1 cellular context compared by ENCODE assay signal in the genomic region with DNA sequence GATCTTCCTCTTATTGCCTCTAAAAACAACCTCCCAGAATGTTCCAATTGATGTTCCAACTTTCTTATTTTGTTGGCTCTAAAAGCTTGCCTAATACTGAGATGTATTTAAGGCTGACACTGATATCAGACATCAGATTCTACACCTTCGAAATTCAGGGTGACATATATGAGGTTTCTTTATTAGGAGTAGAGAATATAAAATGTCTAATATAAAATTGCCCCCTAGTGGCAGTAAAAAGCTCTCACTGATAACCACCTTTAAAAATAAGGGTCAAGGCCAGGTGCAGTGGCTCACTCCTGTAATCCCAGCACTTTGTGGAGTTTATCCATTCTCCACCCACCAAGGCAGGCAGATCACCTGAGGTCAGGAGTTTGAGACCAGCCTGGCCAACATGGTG.
TF ChIP-seq lines count a peak whose summit lies in the region.

No MANE protein-coding gene starts in this region.

TF ChIP-seq in H1, 55 proteins besides CTCF, POLR2A, EP300 and RAD21 (continued from another document):
- TF ChIP-seq, protein P1, sequence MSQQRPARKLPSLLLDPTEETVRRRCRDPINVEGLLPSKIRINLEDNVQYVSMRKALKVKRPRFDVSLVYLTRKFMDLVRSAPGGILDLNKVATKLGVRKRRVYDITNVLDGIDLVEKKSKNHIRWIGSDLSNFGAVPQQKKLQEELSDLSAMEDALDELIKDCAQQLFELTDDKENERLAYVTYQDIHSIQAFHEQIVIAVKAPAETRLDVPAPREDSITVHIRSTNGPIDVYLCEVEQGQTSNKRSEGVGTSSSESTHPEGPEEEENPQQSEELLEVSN (IDR thresholded peaks at IDR 0.05): no peak
- TF ChIP-seq TAF7 (optimal IDR thresholded peaks at IDR 0.05; ENCODE audit: borderline replicate concordance, low read depth, low read length) (no peak), CREB1 (IDR thresholded peaks at IDR 0.05) (no peak), EZH2 (IDR thresholded peaks at IDR 0.05; ENCODE audit: low read depth, low read length, severe bottlenecking) (no peak), RFX5 (IDR thresholded peaks at IDR 0.05; ENCODE audit: borderline replicate concordance, low read depth, low read length) (no peak), KDM4A (IDR thresholded peaks at IDR 0.05; ENCODE audit: low read depth, low read length, severe bottlenecking) (no peak)
- TF ChIP-seq, protein P2, sequence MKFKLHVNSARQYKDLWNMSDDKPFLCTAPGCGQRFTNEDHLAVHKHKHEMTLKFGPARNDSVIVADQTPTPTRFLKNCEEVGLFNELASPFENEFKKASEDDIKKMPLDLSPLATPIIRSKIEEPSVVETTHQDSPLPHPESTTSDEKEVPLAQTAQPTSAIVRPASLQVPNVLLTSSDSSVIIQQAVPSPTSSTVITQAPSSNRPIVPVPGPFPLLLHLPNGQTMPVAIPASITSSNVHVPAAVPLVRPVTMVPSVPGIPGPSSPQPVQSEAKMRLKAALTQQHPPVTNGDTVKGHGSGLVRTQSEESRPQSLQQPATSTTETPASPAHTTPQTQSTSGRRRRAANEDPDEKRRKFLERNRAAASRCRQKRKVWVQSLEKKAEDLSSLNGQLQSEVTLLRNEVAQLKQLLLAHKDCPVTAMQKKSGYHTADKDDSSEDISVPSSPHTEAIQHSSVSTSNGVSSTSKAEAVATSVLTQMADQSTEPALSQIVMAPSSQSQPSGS (IDR thresholded peaks at IDR 0.05; ENCODE audit: low read length): no peak
- TF ChIP-seq, protein P3, sequence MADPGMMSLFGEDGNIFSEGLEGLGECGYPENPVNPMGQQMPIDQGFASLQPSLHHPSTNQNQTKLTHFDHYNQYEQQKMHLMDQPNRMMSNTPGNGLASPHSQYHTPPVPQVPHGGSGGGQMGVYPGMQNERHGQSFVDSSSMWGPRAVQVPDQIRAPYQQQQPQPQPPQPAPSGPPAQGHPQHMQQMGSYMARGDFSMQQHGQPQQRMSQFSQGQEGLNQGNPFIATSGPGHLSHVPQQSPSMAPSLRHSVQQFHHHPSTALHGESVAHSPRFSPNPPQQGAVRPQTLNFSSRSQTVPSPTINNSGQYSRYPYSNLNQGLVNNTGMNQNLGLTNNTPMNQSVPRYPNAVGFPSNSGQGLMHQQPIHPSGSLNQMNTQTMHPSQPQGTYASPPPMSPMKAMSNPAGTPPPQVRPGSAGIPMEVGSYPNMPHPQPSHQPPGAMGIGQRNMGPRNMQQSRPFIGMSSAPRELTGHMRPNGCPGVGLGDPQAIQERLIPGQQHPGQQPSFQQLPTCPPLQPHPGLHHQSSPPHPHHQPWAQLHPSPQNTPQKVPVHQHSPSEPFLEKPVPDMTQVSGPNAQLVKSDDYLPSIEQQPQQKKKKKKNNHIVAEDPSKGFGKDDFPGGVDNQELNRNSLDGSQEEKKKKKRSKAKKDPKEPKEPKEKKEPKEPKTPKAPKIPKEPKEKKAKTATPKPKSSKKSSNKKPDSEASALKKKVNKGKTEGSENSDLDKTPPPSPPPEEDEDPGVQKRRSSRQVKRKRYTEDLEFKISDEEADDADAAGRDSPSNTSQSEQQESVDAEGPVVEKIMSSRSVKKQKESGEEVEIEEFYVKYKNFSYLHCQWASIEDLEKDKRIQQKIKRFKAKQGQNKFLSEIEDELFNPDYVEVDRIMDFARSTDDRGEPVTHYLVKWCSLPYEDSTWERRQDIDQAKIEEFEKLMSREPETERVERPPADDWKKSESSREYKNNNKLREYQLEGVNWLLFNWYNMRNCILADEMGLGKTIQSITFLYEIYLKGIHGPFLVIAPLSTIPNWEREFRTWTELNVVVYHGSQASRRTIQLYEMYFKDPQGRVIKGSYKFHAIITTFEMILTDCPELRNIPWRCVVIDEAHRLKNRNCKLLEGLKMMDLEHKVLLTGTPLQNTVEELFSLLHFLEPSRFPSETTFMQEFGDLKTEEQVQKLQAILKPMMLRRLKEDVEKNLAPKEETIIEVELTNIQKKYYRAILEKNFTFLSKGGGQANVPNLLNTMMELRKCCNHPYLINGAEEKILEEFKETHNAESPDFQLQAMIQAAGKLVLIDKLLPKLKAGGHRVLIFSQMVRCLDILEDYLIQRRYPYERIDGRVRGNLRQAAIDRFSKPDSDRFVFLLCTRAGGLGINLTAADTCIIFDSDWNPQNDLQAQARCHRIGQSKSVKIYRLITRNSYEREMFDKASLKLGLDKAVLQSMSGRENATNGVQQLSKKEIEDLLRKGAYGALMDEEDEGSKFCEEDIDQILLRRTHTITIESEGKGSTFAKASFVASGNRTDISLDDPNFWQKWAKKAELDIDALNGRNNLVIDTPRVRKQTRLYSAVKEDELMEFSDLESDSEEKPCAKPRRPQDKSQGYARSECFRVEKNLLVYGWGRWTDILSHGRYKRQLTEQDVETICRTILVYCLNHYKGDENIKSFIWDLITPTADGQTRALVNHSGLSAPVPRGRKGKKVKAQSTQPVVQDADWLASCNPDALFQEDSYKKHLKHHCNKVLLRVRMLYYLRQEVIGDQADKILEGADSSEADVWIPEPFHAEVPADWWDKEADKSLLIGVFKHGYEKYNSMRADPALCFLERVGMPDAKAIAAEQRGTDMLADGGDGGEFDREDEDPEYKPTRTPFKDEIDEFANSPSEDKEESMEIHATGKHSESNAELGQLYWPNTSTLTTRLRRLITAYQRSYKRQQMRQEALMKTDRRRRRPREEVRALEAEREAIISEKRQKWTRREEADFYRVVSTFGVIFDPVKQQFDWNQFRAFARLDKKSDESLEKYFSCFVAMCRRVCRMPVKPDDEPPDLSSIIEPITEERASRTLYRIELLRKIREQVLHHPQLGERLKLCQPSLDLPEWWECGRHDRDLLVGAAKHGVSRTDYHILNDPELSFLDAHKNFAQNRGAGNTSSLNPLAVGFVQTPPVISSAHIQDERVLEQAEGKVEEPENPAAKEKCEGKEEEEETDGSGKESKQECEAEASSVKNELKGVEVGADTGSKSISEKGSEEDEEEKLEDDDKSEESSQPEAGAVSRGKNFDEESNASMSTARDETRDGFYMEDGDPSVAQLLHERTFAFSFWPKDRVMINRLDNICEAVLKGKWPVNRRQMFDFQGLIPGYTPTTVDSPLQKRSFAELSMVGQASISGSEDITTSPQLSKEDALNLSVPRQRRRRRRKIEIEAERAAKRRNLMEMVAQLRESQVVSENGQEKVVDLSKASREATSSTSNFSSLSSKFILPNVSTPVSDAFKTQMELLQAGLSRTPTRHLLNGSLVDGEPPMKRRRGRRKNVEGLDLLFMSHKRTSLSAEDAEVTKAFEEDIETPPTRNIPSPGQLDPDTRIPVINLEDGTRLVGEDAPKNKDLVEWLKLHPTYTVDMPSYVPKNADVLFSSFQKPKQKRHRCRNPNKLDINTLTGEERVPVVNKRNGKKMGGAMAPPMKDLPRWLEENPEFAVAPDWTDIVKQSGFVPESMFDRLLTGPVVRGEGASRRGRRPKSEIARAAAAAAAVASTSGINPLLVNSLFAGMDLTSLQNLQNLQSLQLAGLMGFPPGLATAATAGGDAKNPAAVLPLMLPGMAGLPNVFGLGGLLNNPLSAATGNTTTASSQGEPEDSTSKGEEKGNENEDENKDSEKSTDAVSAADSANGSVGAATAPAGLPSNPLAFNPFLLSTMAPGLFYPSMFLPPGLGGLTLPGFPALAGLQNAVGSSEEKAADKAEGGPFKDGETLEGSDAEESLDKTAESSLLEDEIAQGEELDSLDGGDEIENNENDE (IDR thresholded peaks at IDR 0.05; ENCODE audit: insufficient replicate concordance, low read length): no peak
TF ChIP-seq in H1: peak in this region for 0.
